ENCODE assay signal across 18 cellular contexts in genomic region chr6:81638366-81638765, GRCh38.
DNase-seq lines count a peak whose midpoint lies in the region; ATAC-seq, FAIRE-seq and TF ChIP-seq lines count a peak whose summit lies in the region.
"Had no signal": no experiment of that assay in that cellular context is flagged by ENCODE, and none has a peak within 500 bp of the region (broad histone marks: within the 10 kb centered on the region; RNA-seq: fewer than 3 reads in every experiment).

No MANE protein-coding gene starts in this region.

- no peak overlapping the region for H4K8ac ChIP-seq in H1 (ENCODE audit: extremely low read depth, insufficient read depth, low read length)
- H4K8ac ChIP-seq in trophoblast cell (ENCODE audit: low read depth, low read length) = no peak overlapping the region

- no peak for TF ChIP-seq RAD21 in H1 (IDR thresholded peaks at IDR 0.05 in 1 of 2, conservative IDR thresholded peaks at IDR 0.05 in 1 of 2; ENCODE audit: low read depth in 2 of 2, low read length in 2 of 2)

- WGBS in H1 (ENCODE audit: extremely low coverage in 1 of 2, insufficient coverage in 1 of 2, insufficient read length in 1 of 2, insufficient replicate concordance in 2 of 2, low coverage in 1 of 2, low lambda C conversion rate in 2 of 2, missing lambda C conversion rate in 1 of 2), 2 experiments = 89% methylated on average over 4 of the region's 4 CpGs; no CpG with 5 or more reads in 1 of the 2 experiments
- no CpG with 5 or more reads among the region's 4 CpGs for WGBS in trophoblast cell (ENCODE audit: extremely low coverage, insufficient coverage, insufficient read length)

- H2BK12ac ChIP-seq in H1 (ENCODE audit: low read depth, low read length) (no peak overlapping the region), trophoblast cell (ENCODE audit: low read length) (no peak overlapping the region)

- H4K12ac ChIP-seq in trophoblast cell (ENCODE audit: low read depth, low read length) = no peak overlapping the region

- H3K56ac ChIP-seq in H1 (replicated peaks; ENCODE audit: insufficient read length, low read depth, low read length) = no peak overlapping the region

- no peak overlapping the region for H2BK20ac ChIP-seq in H1 (ENCODE audit: low read length)

- H3K9ac ChIP-seq in PC-3 (ENCODE audit: low read length) = no peak overlapping the region
- no peak overlapping the region for H3K9ac ChIP-seq in H1 (replicated peaks in 1 of 4; ENCODE audit: extremely low read depth in 1 of 4, low read depth in 3 of 4, low read length in 3 of 4)
- H3K9ac ChIP-seq in trophoblast cell (ENCODE audit: low read length) = no peak overlapping the region

- TF ChIP-seq POLR2A in H1 (IDR thresholded peaks at IDR 0.05; ENCODE audit: control extremely low read depth in 1 of 2, low read depth in 2 of 2, low read length in 2 of 2) = no peak

- H4K20me1 ChIP-seq in PC-3 (ENCODE audit: low read length) (no peaks in the 10 kb centered on the region), H1 (replicated peaks in 1 of 2; ENCODE audit: control insufficient read depth in 1 of 2, insufficient read depth in 2 of 2, low read length in 2 of 2) (no peaks in the 10 kb centered on the region)

- peak; percentile 42 for DNase-seq in PC-3
- DNase-seq in H1 (ENCODE audit: low read depth in 1 of 2, low spot score in 2 of 2) = no peak
- DNase-seq in iPS-NIHi7 (ENCODE audit: extremely low spot score) = peak; percentile 12
- peak; percentile 87 to 89 for DNase-seq in trophoblast cell
- no peak for DNase-seq in activated gamma-delta T cell treated with Interleukin-2 at 50 U/mL for 16 hours
- no peak for DNase-seq in Ammon's horn (ENCODE audit: low spot score)
- DNase-seq: ACHN; CD4-positive, alpha-beta T cell; DMS153; DMS79; GF-D8; H9; KG1 had no signal

- H3K9me3 ChIP-seq in PC-3 (ENCODE audit: low read length) (no peaks in the 10 kb centered on the region), H1 (ENCODE audit: insufficient read depth in 2 of 2, low read depth in 1 of 2, low read length in 1 of 2) (no peaks in the 10 kb centered on the region), trophoblast cell (ENCODE audit: insufficient read depth, low read depth, low read length) (no peaks in the 10 kb centered on the region)

- no peak overlapping the region for H2BK15ac ChIP-seq in H1 (ENCODE audit: low read length)

- H3K36me3 ChIP-seq in PC-3 (ENCODE audit: low read depth, low read length) = no peaks in the 10 kb centered on the region
- no peaks in the 10 kb centered on the region for H3K36me3 ChIP-seq in H1 (ENCODE audit: control insufficient read depth in 2 of 4, insufficient read depth in 4 of 4, low read length in 3 of 4)
- no peaks in the 10 kb centered on the region for H3K36me3 ChIP-seq in trophoblast cell (ENCODE audit: control insufficient read depth in 1 of 2, insufficient read depth in 2 of 2, low read length in 2 of 2)

- H2BK5ac ChIP-seq in H1 (ENCODE audit: low read depth, low read length) (no peak overlapping the region), trophoblast cell (ENCODE audit: low read depth, low read length, poor library complexity) (peak overlapping the region; percentile 49)

- H3K23ac ChIP-seq in H1 (ENCODE audit: insufficient read length) (no peak overlapping the region), trophoblast cell (ENCODE audit: low read length) (no peak overlapping the region)

- no peak overlapping the region for H4K5ac ChIP-seq in H1 (ENCODE audit: insufficient read length, low read depth, low read length)

- no peaks in the 10 kb centered on the region for H3K27me3 ChIP-seq in PC-3 (ENCODE audit: low read length)
- no peaks in the 10 kb centered on the region for H3K27me3 ChIP-seq in H1 (replicated peaks in 1 of 4; ENCODE audit: control insufficient read depth in 3 of 4, extremely low read depth in 1 of 4, insufficient read depth in 3 of 4, low read length in 3 of 4)
- H3K27me3 ChIP-seq in trophoblast cell (ENCODE audit: insufficient read depth, low read length) = no peaks in the 10 kb centered on the region

- H2AFZ ChIP-seq in PC-3 (ENCODE audit: low read length) (no peak overlapping the region), H1 (ENCODE audit: low read length) (peak overlapping the region; percentile 23; the same call in 1 of the 2 replicates), trophoblast cell (ENCODE audit: insufficient read depth, low read length, poor library complexity) (no peak overlapping the region)
- H2AFZ ChIP-seq: GM23338 had no signal

- POLR2A ChIA-PET in PC-3 (lab: Charles Lee; ENCODE audit: unreplicated experiment) = no interaction called here
- POLR2A ChIA-PET in H1 (lab: Charles Lee; ENCODE audit: partially characterized antibody) = no interaction called here

- no peaks in the 10 kb centered on the region for H3K4me1 ChIP-seq in PC-3 (ENCODE audit: insufficient read depth, low read length)
- no peaks in the 10 kb centered on the region for H3K4me1 ChIP-seq in H1 (replicated peaks in 1 of 4; ENCODE audit: control insufficient read depth in 3 of 4, insufficient read depth in 4 of 4, low read length in 3 of 4)
- H3K4me1 ChIP-seq in trophoblast cell (ENCODE audit: control insufficient read depth in 1 of 2, insufficient read depth in 2 of 2, low read length in 2 of 2) = peaks cover 2 to 3% of the 10 kb centered on the region in 2 experiments

- H3K4me2 ChIP-seq in PC-3 (ENCODE audit: low read length) = no peak overlapping the region
- no peak overlapping the region for H3K4me2 ChIP-seq in H1 (ENCODE audit: insufficient read depth in 1 of 2, low read depth in 2 of 2, low read length in 2 of 2)
- H3K4me2 ChIP-seq in trophoblast cell (ENCODE audit: low read length) = no peak overlapping the region
- H3K4me2 ChIP-seq: GM23338 had no signal

- ATAC-seq in PC-3 (no peak), HG02588 (IDR thresholded peaks at IDR 0.05; ENCODE audit: unreplicated experiment) (no peak), SK-N-SH treated with all-trans-retinoic acid at 6 μM for 48 hours (no peak)
- ATAC-seq: GM23338 had no signal

- H3K79me1 ChIP-seq in H1 (ENCODE audit: low read depth, low read length) = no peaks in the 10 kb centered on the region
- peaks cover 2% of the 10 kb centered on the region for H3K79me1 ChIP-seq in trophoblast cell (ENCODE audit: low read length)

- TF ChIP-seq EP300 in H1 (IDR thresholded peaks at IDR 0.05; ENCODE audit: borderline replicate concordance in 1 of 2, low read depth in 2 of 2, low read length in 2 of 2) = no peak

- H4K91ac ChIP-seq in H1 (replicated peaks; ENCODE audit: insufficient read length, low read length) (no peak overlapping the region), trophoblast cell (ENCODE audit: low read depth, low read length) (no peak overlapping the region)

- TF ChIP-seq CTCF in PC-3 (conservative IDR thresholded peaks at IDR 0.05; ENCODE audit: low read depth, low read length) (no peak), H1 (IDR thresholded peaks at IDR 0.05; ENCODE audit: control extremely low read depth in 1 of 3, insufficient read depth in 1 of 3, low read depth in 1 of 3, low read length in 3 of 3) (no peak)

- H2AK5ac ChIP-seq in H1 (ENCODE audit: low read depth, low read length) (no peak overlapping the region), trophoblast cell (ENCODE audit: low read length) (no peak overlapping the region)

- H2BK120ac ChIP-seq in H1 (replicated peaks; ENCODE audit: low read depth, low read length) = no peak overlapping the region
- peak overlapping the region; percentile 22 for H2BK120ac ChIP-seq in trophoblast cell (ENCODE audit: insufficient read depth, low read length, poor library complexity)

- H3K23me2 ChIP-seq in H1 (ENCODE audit: low read depth, low read length) = no peaks in the 10 kb centered on the region

- H3K14ac ChIP-seq in H1 (ENCODE audit: insufficient read length) = no peak overlapping the region
- H3K14ac ChIP-seq in trophoblast cell (ENCODE audit: low read length) = no peak overlapping the region

- intact Hi-C loops in PC-3 (cut with micrococcal nuclease) = no loop called here

- H3K27ac ChIP-seq in PC-3 (ENCODE audit: low read length) = no peak overlapping the region
- H3K27ac ChIP-seq in H1 (ENCODE audit: low read depth, low read length) = no peak overlapping the region
- no peak overlapping the region for H3K27ac ChIP-seq in trophoblast cell (ENCODE audit: low read depth, low read length)
- H3K27ac ChIP-seq: C4-2B had no signal

- no TSS peak for BruUV-seq in PC-3 (replicated peaks; lab: Mats Ljungman, UMichigan)

- no peaks in the 10 kb centered on the region for H3F3A ChIP-seq in PC-3 (ENCODE audit: low read length, unreplicated experiment)

- no peaks in the 10 kb centered on the region for H3K9me2 ChIP-seq in PC-3 (replicated peaks; ENCODE audit: low read length)

- FAIRE-seq in H1 (lab: Jason Lieb, UNC) = no peak
- FAIRE-seq: GM19239 had no signal

- H3K4ac ChIP-seq in H1 (replicated peaks; ENCODE audit: insufficient read length, low read depth, low read length) = no peak overlapping the region
- no peak overlapping the region for H3K4ac ChIP-seq in trophoblast cell (ENCODE audit: low read depth, low read length)

- H3K4me3 ChIP-seq in PC-3 (ENCODE audit: low read length) = no peak overlapping the region
- no peak overlapping the region for H3K4me3 ChIP-seq in H1 (ENCODE audit: extremely low read depth in 1 of 4, insufficient read depth in 2 of 4, low read depth in 3 of 4, low read length in 4 of 4)
- no peak overlapping the region for H3K4me3 ChIP-seq in trophoblast cell (ENCODE audit: low read depth, low read length)
- H3K4me3 ChIP-seq: GM23338 had no signal

- CTCF ChIA-PET in PC-3 (lab: Charles Lee) = no interaction called here
- CTCF ChIA-PET in H1 (lab: Charles Lee; ENCODE audit: partially characterized antibody) = interaction anchor here (0.6 to 1.0 kb wide), 3 partner anchors 24 to 46 kb away, joined by 3 read pairs; no protein-coding TSS in a partner anchor

- H3K18ac ChIP-seq in H1 (ENCODE audit: extremely low read depth, low read length) (no peak overlapping the region), trophoblast cell (ENCODE audit: low read length) (no peak overlapping the region)

- H3K79me2 ChIP-seq in PC-3 (ENCODE audit: low read length) = no peaks in the 10 kb centered on the region
- H3K79me2 ChIP-seq in H1 (ENCODE audit: control insufficient read depth in 1 of 2, insufficient read depth in 2 of 2, low read length in 2 of 2) = no peaks in the 10 kb centered on the region
- no peaks in the 10 kb centered on the region for H3K79me2 ChIP-seq in trophoblast cell (ENCODE audit: control insufficient read depth, insufficient read depth, low read length, poor library complexity)

TF ChIP-seq in H1, 55 proteins besides CTCF, POLR2A, EP300 and RAD21:
- TF ChIP-seq TEAD4 (IDR thresholded peaks at IDR 0.05; ENCODE audit: low read depth, low read length) (no peak), NANOG (IDR thresholded peaks at IDR 0.05; ENCODE audit: insufficient read depth, low read depth, low read length, poor library complexity, severe bottlenecking) (no peak), TBP (IDR thresholded peaks at IDR 0.05; ENCODE audit: low read depth, low read length) (no peak)

TF ChIP-seq in SK-N-SH treated with all-trans-retinoic acid at 6 μM for 48 hours, 23 proteins besides CTCF, POLR2A, EP300 and RAD21 (continues in another document):
- no peak for TF ChIP-seq ZNF565 (CRISPR knock-in tag; conservative IDR thresholded peaks at IDR 0.05; ENCODE audit: low read depth)
- TF ChIP-seq CSDC2 (CRISPR knock-in tag; IDR thresholded peaks at IDR 0.05) = no peak
- no peak for TF ChIP-seq SNAI2 (CRISPR knock-in tag; IDR thresholded peaks at IDR 0.05)
- no peak for TF ChIP-seq ZC3H10 (CRISPR knock-in tag; IDR thresholded peaks at IDR 0.05)
- TF ChIP-seq BACH2 (CRISPR knock-in tag; IDR thresholded peaks at IDR 0.05; ENCODE audit: borderline replicate concordance) = no peak
- no peak for TF ChIP-seq TCF4 (CRISPR knock-in tag; IDR thresholded peaks at IDR 0.05; ENCODE audit: borderline replicate concordance)

Comparison
In these comparisons a context has a peak if more than half of its experiments do, and no peak if none do; other contexts are left out.
1. DNase-seq: peak in PC-3 (single experiment), iPS-NIHi7 (single experiment) and trophoblast cell (2 of 2); none in H1 (0 of 2), activated gamma-delta T cell treated with Interleukin-2 at 50 U/mL for 16 hours (single experiment) and Ammon's horn (single experiment).